Comparison of ENCODE assay signal across 29 cellular contexts in the genomic region with DNA sequence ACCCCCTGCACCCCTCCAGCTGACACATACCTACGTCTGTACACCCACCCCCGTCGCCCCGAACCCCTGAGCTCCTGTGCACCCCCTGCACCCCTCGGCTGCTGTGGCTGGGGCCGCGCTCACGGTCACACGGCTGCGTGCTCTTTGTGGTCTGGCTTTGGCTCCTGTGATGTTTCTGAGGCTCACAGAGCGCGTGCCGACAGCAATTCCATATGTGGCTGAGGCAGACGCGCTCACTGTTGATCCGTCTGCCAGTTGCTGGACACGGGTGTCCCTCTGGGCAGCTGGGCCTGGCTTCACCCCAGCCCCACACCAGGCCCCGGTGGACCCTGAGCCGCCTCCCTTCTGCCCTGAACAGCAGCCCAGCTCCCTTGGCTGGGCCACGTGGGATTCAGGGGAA. TPM values are rescaled to one million over a fixed set of nuclear protein-coding genes. Genes with fewer than 3 reads are reported as not detected.
"Had no signal": no experiment of that assay in that cellular context is flagged by ENCODE, and none has a peak within 500 bp of the region (broad histone marks: within the 10 kb centered on the region; RNA-seq: fewer than 3 reads in every experiment).

No MANE protein-coding gene starts in this region.

- H3K79me2 ChIP-seq: parathyroid adenoma had no signal

- H3K27ac ChIP-seq: ovary, parathyroid adenoma, psoas muscle, right lobe of liver, sigmoid colon, suprapubic skin, testis, tibial artery, transverse colon, upper lobe of left lung, vagina had no signal

- H3K9ac ChIP-seq: parathyroid adenoma had no signal

- H3K27ac Mint-ChIP-seq: naive thymus-derived CD8-positive, alpha-beta T cell; natural killer cell treated with Interleukin-12 subunit alpha and Interleukin-12 subunit beta and Interleukin-15 and Interleukin-18, amount 100 ng/mL, for 72 hours; nephron progenitor cell; progenitor cell of endocrine pancreas; stimulated activated effector memory CD8-positive, alpha-beta T cell treated with anti-CD3 and anti-CD28 coated beads, Interleukin-12 subunit alpha, Interleukin-12 subunit beta, amount 100 ng/mL, for 72 hours; stimulated activated naive CD8-positive, alpha-beta T cell treated with anti-CD3 and anti-CD28 coated beads, Interleukin-15, amount 100 ng/mL, for 72 hours had no signal

- H3K36me3 Mint-ChIP-seq: natural killer cell treated with Interleukin-12 subunit alpha and Interleukin-12 subunit beta and Interleukin-15 and Interleukin-18, amount 100 ng/mL, for 72 hours had no signal

- H3K9me3 ChIP-seq: ovary, psoas muscle, right lobe of liver, sigmoid colon, suprapubic skin, testis, tibial artery, transverse colon, upper lobe of left lung, vagina had no signal

- H3K9me3 Mint-ChIP-seq: naive B cell; naive thymus-derived CD8-positive, alpha-beta T cell; natural killer cell treated with Interleukin-12 subunit alpha and Interleukin-12 subunit beta and Interleukin-15 and Interleukin-18, amount 100 ng/mL, for 72 hours; nephron progenitor cell; neural crest cell; stimulated activated effector memory CD8-positive, alpha-beta T cell treated with anti-CD3 and anti-CD28 coated beads, Interleukin-12 subunit alpha, Interleukin-12 subunit beta, amount 100 ng/mL, for 72 hours; stimulated activated naive CD8-positive, alpha-beta T cell treated with anti-CD3 and anti-CD28 coated beads, Interleukin-15, amount 100 ng/mL, for 72 hours had no signal

- H3K4me3 Mint-ChIP-seq: natural killer cell treated with Interleukin-12 subunit alpha and Interleukin-12 subunit beta and Interleukin-15 and Interleukin-18, amount 100 ng/mL, for 72 hours; stimulated activated effector memory CD8-positive, alpha-beta T cell treated with anti-CD3 and anti-CD28 coated beads, Interleukin-12 subunit alpha, Interleukin-12 subunit beta, amount 100 ng/mL, for 72 hours; stimulated activated naive CD8-positive, alpha-beta T cell treated with anti-CD3 and anti-CD28 coated beads, Interleukin-15, amount 100 ng/mL, for 72 hours had no signal

- DNase-seq: naive B cell; naive thymus-derived CD8-positive, alpha-beta T cell; nephron progenitor cell; occipital lobe; ovary; posterior cingulate gyrus; psoas muscle; right cardiac atrium; right lobe of liver; sigmoid colon; small intestine; stimulated activated CD4-positive, alpha-beta T cell treated with anti-CD3 and anti-CD28 coated beads, Interleukin-15, amount 100 ng/mL, for 24 hours; stimulated activated CD4-positive, alpha-beta T cell treated with anti-CD3 and anti-CD28 coated beads, Interleukin-2, amount 100 ng/mL, for 24 hours; stimulated activated CD4-positive, alpha-beta T cell treated with anti-CD3 and anti-CD28 coated beads, Interleukin-2, amount 100 ng/mL, for 48 hours; stimulated activated CD4-positive, alpha-beta T cell treated with anti-CD3 and anti-CD28 coated beads, Interleukin-4, amount 100 ng/mL, for 24 hours; stimulated activated naive CD4-positive, alpha-beta T cell; stimulated activated naive CD8-positive, alpha-beta T cell treated with anti-CD3 and anti-CD28 coated beads, Interleukin-15, amount 100 ng/mL, for 72 hours; stimulated activated naive CD8-positive, alpha-beta T cell treated with anti-CD3 and anti-CD28 coated beads, Interleukin-15, Interleukin-2, amounts not matched to agents 100 U/mL and 50 U/mL, for 24 hours; testis; tibial artery; transverse colon had no signal

- H3K27me3 ChIP-seq: ovary, right lobe of liver, sigmoid colon, suprapubic skin, testis, tibial artery, upper lobe of left lung, vagina had no signal

- H3K36me3 ChIP-seq: ovary, right lobe of liver, transverse colon, vagina had no signal

- H3K27me3 Mint-ChIP-seq: naive B cell; natural killer cell treated with Interleukin-12 subunit alpha and Interleukin-12 subunit beta and Interleukin-15 and Interleukin-18, amount 100 ng/mL, for 72 hours; progenitor cell of endocrine pancreas had no signal

- H3K4me3 ChIP-seq: ovary, psoas muscle, right lobe of liver, sigmoid colon, suprapubic skin, testis, tibial artery, transverse colon, upper lobe of left lung, vagina had no signal

- H2AFZ ChIP-seq: parathyroid adenoma had no signal

- H3K4me1 ChIP-seq: parathyroid adenoma had no signal

RNA-seq across cellular contexts. Expression of a gene that starts 46.5 kb away (rescaled TPM):
- polyA plus RNA-seq: naive thymus-derived CD8-positive, alpha-beta T cell; right cardiac atrium had no signal

RNA-seq across cellular contexts. Expression of a gene that starts 54.7 kb away (rescaled TPM):
- polyA plus RNA-seq: naive thymus-derived CD8-positive, alpha-beta T cell; right cardiac atrium had no signal
